ENCODE assay signal across 9 cellular contexts in the genomic region with DNA sequence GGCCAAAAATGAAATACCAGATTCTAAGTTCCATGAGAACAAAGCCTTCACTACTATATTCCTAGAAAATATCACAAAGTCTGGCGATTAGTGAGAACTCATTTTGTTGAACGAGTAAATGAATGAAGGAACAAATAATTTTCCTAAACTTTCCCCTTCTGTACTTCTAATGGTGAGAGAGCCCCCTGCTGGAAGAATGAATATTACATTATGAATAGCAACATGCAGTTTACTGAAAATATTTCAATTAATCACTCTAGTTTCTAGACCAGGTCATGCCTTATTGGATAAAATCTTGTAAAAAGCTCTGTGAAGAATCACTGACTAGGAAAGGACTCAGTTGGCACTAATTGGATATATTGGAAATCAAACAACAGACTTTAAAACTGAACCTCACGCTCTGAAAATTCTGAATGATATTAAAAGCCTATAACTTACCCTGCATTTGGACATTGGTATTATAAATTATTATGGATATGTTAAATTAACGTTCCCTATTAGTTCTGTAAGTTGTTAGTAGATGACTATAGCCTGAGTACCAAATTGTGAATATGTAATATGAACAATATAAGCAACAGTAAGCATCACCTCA. TPM values are rescaled to one million over a fixed set of nuclear protein-coding genes. Genes with fewer than 3 reads are reported as not detected.
A peak's percentile ranks its signal among the peaks of the same experiment; 100 is the strongest.
DNase-seq lines count a peak whose midpoint lies in the region; ATAC-seq, FAIRE-seq and TF ChIP-seq lines count a peak whose summit lies in the region.
"Had no signal": no experiment of that assay in that cellular context is flagged by ENCODE, and none has a peak within 500 bp of the region (broad histone marks: within the 10 kb centered on the region; RNA-seq: fewer than 3 reads in every experiment).

No MANE protein-coding gene starts in this region.

- H3K9me3 ChIP-seq in body of pancreas (no peaks in the 10 kb centered on the region), uterus (no peaks in the 10 kb centered on the region)
- H3K9me3 ChIP-seq: HAP-1 had no signal

- intact Hi-C loops in body of pancreas (cut with DNase I) (loop anchor here (5.0 kb wide), 1 partner anchor 207 kb away; no protein-coding TSS in a partner anchor), uterus (cut with DNase I; ENCODE audit: low total_unique reads) (no loop called here)

- TF ChIP-seq CTCF in body of pancreas (IDR thresholded peaks at IDR 0.05) = peak; percentile 43 to 78 (median 72)
- TF ChIP-seq CTCF in uterus (IDR thresholded peaks at IDR 0.05) = peak; percentile 70 to 80 (median 75)

- DNase-seq in AML-193 (lab: John Stamatoyannopoulos, UW) (peak; percentile 35 to 39), H54 (ENCODE audit: insufficient read length, low spot score) (no peak), NCI-H345 (lab: John Stamatoyannopoulos, UW) (peak; percentile 33), body of pancreas (no peak), kidney tubule cell (ENCODE audit: low spot score) (peak; percentile 59), uterus (no peak)

- peak; percentile 68 for FAIRE-seq in H54 (lab: Jason Lieb, UNC)

- TF ChIP-seq POLR2A in H54 (IDR thresholded peaks at IDR 0.05; ENCODE audit: low read depth, low read length) = no peak
- no peak for TF ChIP-seq POLR2A in body of pancreas (IDR thresholded peaks at IDR 0.05)
- no peak for TF ChIP-seq POLR2A in uterus (IDR thresholded peaks at IDR 0.05)

- no peak overlapping the region for H3K4me3 ChIP-seq in body of pancreas
- no peak overlapping the region for H3K4me3 ChIP-seq in uterus
- H3K4me3 ChIP-seq: HAP-1 had no signal

- H3K36me3 ChIP-seq in body of pancreas (replicated peaks in 1 of 2; ENCODE audit: insufficient read depth in 1 of 2, low read depth in 2 of 2) (no peaks in the 10 kb centered on the region), uterus (no peaks in the 10 kb centered on the region)
- H3K36me3 ChIP-seq: HAP-1 had no signal

- H3K27ac ChIP-seq in body of pancreas (no peak overlapping the region), uterus (no peak overlapping the region)

- ATAC-seq in body of pancreas = no peak
- ATAC-seq in GM18861 (IDR thresholded peaks at IDR 0.05; ENCODE audit: unreplicated experiment) = no peak
- no peak for ATAC-seq in GM21423 (IDR thresholded peaks at IDR 0.05; ENCODE audit: unreplicated experiment)

- no peaks in the 10 kb centered on the region for H3K27me3 ChIP-seq in body of pancreas
- H3K27me3 ChIP-seq in uterus = no peaks in the 10 kb centered on the region

- WGBS in body of pancreas, 2 donors = 25% methylated on average over 4 of the region's 4 CpGs

- H3K4me1 ChIP-seq in body of pancreas (no peaks in the 10 kb centered on the region), uterus (no peaks in the 10 kb centered on the region)
- H3K4me1 ChIP-seq: HAP-1 had no signal

RNA-seq across cellular contexts. Expression of gene MTPN, which starts 32.4 kb away (rescaled TPM):
- total RNA-seq in body of pancreas (10 to 100 TPM; 23.1 to 25.1 TPM), uterus (100 to 1,000 TPM in 1 of 4 donors, 10 to 100 TPM in 3; 53.8 to 125 (median 76.8) TPM)

Comparison
In these comparisons a context has a peak if more than half of its experiments do, and no peak if none do; other contexts are left out.
1. DNase-seq: peak in AML-193 (2 of 2), NCI-H345 (single experiment) and kidney tubule cell (single experiment); none in H54 (single experiment), body of pancreas (0 of 4) and uterus (0 of 2).